In genomic region chr22:20397498-20397897, GRCh38 we compare ENCODE assay signal across 33 cellular contexts.
"Had no signal": no experiment of that assay in that cellular context is flagged by ENCODE, and none has a peak within 500 bp of the region (broad histone marks: within the 10 kb centered on the region; RNA-seq: fewer than 3 reads in every experiment).

No MANE protein-coding gene starts in this region.

- FAIRE-seq: endometrium, islet of Langerhans, urothelium cell line had no signal

- H3K27ac ChIP-seq: coronary artery, esophagus squamous epithelium, heart right ventricle, left lung, ovary, psoas muscle, sigmoid colon, testis, tibial artery, upper lobe of left lung had no signal

- H3K36me3 ChIP-seq: left lung, ovary had no signal

- H3K27me3 Mint-ChIP-seq: effector memory CD8-positive, alpha-beta T cell; naive B cell; natural killer cell treated with Interleukin-12 subunit alpha and Interleukin-12 subunit beta and Interleukin-15 and Interleukin-18, amount 100 ng/mL, for 72 hours had no signal

- H3K36me3 Mint-ChIP-seq: natural killer cell treated with Interleukin-12 subunit alpha and Interleukin-12 subunit beta and Interleukin-15 and Interleukin-18, amount 100 ng/mL, for 72 hours; stimulated activated effector memory CD8-positive, alpha-beta T cell treated with anti-CD3 and anti-CD28 coated beads, Interleukin-12 subunit alpha, Interleukin-12 subunit beta, amount 100 ng/mL, for 72 hours had no signal

- H3K27ac Mint-ChIP-seq: mesothelial cell of epicardium; natural killer cell treated with Interleukin-12 subunit alpha and Interleukin-12 subunit beta and Interleukin-15 and Interleukin-18, amount 100 ng/mL, for 72 hours; stimulated activated effector memory CD8-positive, alpha-beta T cell treated with anti-CD3 and anti-CD28 coated beads, Interleukin-12 subunit alpha, Interleukin-12 subunit beta, amount 100 ng/mL, for 72 hours had no signal

- H3K4me3 Mint-ChIP-seq: mesothelial cell of epicardium; natural killer cell treated with Interleukin-12 subunit alpha and Interleukin-12 subunit beta and Interleukin-15 and Interleukin-18, amount 100 ng/mL, for 72 hours; stimulated activated effector memory CD8-positive, alpha-beta T cell treated with anti-CD3 and anti-CD28 coated beads, Interleukin-12 subunit alpha, Interleukin-12 subunit beta, amount 100 ng/mL, for 72 hours had no signal

- H3K9me3 Mint-ChIP-seq: effector memory CD8-positive, alpha-beta T cell; mesothelial cell of epicardium; natural killer cell treated with Interleukin-12 subunit alpha and Interleukin-12 subunit beta and Interleukin-15 and Interleukin-18, amount 100 ng/mL, for 72 hours; stimulated activated effector memory CD8-positive, alpha-beta T cell treated with anti-CD3 and anti-CD28 coated beads, Interleukin-12 subunit alpha, Interleukin-12 subunit beta, amount 100 ng/mL, for 72 hours had no signal

- DNase-seq: dermis blood vessel endothelial cell; effector memory CD8-positive, alpha-beta T cell; erythroblast; esophagus squamous epithelium; foreskin melanocyte; glutamatergic neuron; heart right ventricle; hippocampal formation; left cardiac atrium; left lung; mesenchymal stem cell; mucosa of descending colon; naive B cell; occipital lobe; ovary; posterior cingulate gyrus; psoas muscle; right cardiac atrium; sigmoid colon; stimulated activated CD4-positive, alpha-beta T cell treated with anti-CD3 and anti-CD28 coated beads, Interleukin-2, amount 100 ng/mL, for 24 hours; stimulated activated CD4-positive, alpha-beta T cell treated with anti-CD3 and anti-CD28 coated beads, Interleukin-4, amount 100 ng/mL, for 24 hours; stimulated activated naive CD4-positive, alpha-beta T cell treated with Interleukin-2 at 50 U/mL for 16 hours; substantia nigra; testis; upper lobe of left lung had no signal

- H3K27me3 ChIP-seq: esophagus squamous epithelium, heart right ventricle, left lung, ovary, sigmoid colon, testis, tibial artery, upper lobe of left lung had no signal

- H3K9me3 ChIP-seq: esophagus squamous epithelium, heart right ventricle, left lung, mucosa of descending colon, ovary, psoas muscle, sigmoid colon, testis, tibial artery, upper lobe of left lung had no signal

- ATAC-seq: effector memory CD8-positive, alpha-beta T cell; heart right ventricle; left cardiac atrium; left lung; mucosa of descending colon; natural killer cell treated with Interleukin-12 subunit alpha and Interleukin-12 subunit beta and Interleukin-15 and Interleukin-18, amount 100 ng/mL, for 72 hours; psoas muscle; right cardiac atrium; stimulated activated effector memory CD8-positive, alpha-beta T cell treated with anti-CD3 and anti-CD28 coated beads, Interleukin-12 subunit alpha, Interleukin-12 subunit beta, amount 100 ng/mL, for 72 hours had no signal

- H3K4me3 ChIP-seq: coronary artery, esophagus squamous epithelium, heart right ventricle, left lung, mucosa of descending colon, ovary, psoas muscle, sigmoid colon, testis, tibial artery, upper lobe of left lung had no signal
